Comparison of ENCODE assay signal across 8 cellular contexts in the genomic region with DNA sequence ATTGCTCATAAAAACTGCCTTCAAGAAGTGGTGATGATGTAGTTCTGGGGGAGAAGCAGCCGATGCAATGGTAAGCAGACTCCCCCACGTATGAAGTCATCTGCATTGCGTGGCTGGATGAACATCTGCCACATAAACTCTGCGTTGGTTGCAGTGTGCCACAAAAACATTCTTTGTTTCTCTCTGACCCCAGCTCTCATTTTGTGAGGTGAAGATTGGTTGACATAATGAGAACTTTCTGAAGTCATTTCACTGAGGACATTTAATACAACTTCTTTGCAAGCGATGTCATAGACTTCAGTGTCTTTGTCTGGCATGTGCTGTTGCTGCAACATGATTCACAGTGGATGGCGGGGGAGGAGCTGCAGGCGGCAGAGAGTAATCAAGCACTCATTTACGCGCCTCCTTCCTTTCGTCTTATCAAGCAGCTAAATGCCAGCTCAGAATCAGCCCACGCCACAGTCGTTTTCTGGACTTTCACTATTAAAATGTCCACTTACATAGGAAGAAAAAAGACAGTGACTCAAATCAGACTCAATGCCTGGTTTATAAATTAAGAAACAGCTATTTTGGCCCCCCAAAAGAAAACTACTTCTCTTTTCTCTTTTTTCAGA.
A peak's percentile ranks its signal among the peaks of the same experiment; 100 is the strongest.
DNase-seq lines count a peak whose midpoint lies in the region; ATAC-seq lines count a peak whose summit lies in the region.

No MANE protein-coding gene starts in this region.

- ATAC-seq in GM19395 (IDR thresholded peaks at IDR 0.05; ENCODE audit: unreplicated experiment) (peak; percentile 78), GM18873 (IDR thresholded peaks at IDR 0.05; ENCODE audit: low FRiP score, unreplicated experiment) (no peak)

- peak; percentile 78 for DNase-seq in Ammon's horn (ENCODE audit: low spot score)
- peak; percentile 83 for DNase-seq in M059J (ENCODE audit: low read depth)
- peak; percentile 75 for DNase-seq in occipital lobe (lab: John Stamatoyannopoulos, UW)
- no peak for DNase-seq in medulla oblongata (ENCODE audit: extremely low spot score)
- no peak for DNase-seq in NOMO-1 treated with dmso at 0.1 percent for 144 hours (lab: John Stamatoyannopoulos, UW; ENCODE audit: unreplicated experiment)

- peaks cover 0 to 3% of the 10 kb centered on the region in 2 donors for H3K4me1 ChIP-seq in duodenal mucosa (ENCODE audit: control insufficient read depth in 1 of 2, insufficient read depth in 2 of 2, low read length in 2 of 2)

- no peak overlapping the region for H3K9ac ChIP-seq in duodenal mucosa (ENCODE audit: low read depth in 1 of 2, low read length in 2 of 2)

- H3K27ac ChIP-seq in duodenal mucosa (ENCODE audit: low read depth, low read length), result no peak overlapping the region

- H3K36me3 ChIP-seq in duodenal mucosa (ENCODE audit: control insufficient read depth in 1 of 2, insufficient read depth in 2 of 2, low read length in 2 of 2), result no peaks in the 10 kb centered on the region

- no peaks in the 10 kb centered on the region for H3K27me3 ChIP-seq in duodenal mucosa (ENCODE audit: control insufficient read depth in 1 of 2, insufficient read depth in 2 of 2, low read length in 2 of 2)

- no peaks in the 10 kb centered on the region for H3K9me3 ChIP-seq in duodenal mucosa (ENCODE audit: control insufficient read depth in 1 of 2, low read length in 2 of 2)

- H3K4me3 ChIP-seq in duodenal mucosa (ENCODE audit: low read depth in 1 of 2, low read length in 2 of 2), result peak overlapping the region; percentile 3 to 20

Comparison
In these comparisons a context has a peak if more than half of its experiments do, and no peak if none do; other contexts are left out.
1. DNase-seq: peak in Ammon's horn (single experiment), M059J (single experiment) and occipital lobe (single experiment); none in medulla oblongata (single experiment) and NOMO-1 treated with dmso at 0.1 percent for 144 hours (single experiment).